1 cellular context compared by ENCODE assay signal in genomic region chr4:77154761-77155499, GRCh38.
TF ChIP-seq lines count a peak whose summit lies in the region.

No MANE protein-coding gene starts in this region.

TF ChIP-seq in HCT116, 20 proteins besides CTCF, POLR2A, EP300 and RAD21 (continued from another document):
- TF ChIP-seq, protein P1, sequence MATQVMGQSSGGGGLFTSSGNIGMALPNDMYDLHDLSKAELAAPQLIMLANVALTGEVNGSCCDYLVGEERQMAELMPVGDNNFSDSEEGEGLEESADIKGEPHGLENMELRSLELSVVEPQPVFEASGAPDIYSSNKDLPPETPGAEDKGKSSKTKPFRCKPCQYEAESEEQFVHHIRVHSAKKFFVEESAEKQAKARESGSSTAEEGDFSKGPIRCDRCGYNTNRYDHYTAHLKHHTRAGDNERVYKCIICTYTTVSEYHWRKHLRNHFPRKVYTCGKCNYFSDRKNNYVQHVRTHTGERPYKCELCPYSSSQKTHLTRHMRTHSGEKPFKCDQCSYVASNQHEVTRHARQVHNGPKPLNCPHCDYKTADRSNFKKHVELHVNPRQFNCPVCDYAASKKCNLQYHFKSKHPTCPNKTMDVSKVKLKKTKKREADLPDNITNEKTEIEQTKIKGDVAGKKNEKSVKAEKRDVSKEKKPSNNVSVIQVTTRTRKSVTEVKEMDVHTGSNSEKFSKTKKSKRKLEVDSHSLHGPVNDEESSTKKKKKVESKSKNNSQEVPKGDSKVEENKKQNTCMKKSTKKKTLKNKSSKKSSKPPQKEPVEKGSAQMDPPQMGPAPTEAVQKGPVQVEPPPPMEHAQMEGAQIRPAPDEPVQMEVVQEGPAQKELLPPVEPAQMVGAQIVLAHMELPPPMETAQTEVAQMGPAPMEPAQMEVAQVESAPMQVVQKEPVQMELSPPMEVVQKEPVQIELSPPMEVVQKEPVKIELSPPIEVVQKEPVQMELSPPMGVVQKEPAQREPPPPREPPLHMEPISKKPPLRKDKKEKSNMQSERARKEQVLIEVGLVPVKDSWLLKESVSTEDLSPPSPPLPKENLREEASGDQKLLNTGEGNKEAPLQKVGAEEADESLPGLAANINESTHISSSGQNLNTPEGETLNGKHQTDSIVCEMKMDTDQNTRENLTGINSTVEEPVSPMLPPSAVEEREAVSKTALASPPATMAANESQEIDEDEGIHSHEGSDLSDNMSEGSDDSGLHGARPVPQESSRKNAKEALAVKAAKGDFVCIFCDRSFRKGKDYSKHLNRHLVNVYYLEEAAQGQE (IDR thresholded peaks at IDR 0.05; ENCODE audit: low read depth): no peak
- TF ChIP-seq YY1 (IDR thresholded peaks at IDR 0.05; ENCODE audit: extremely low read depth, insufficient replicate concordance, low read depth, low read length): no peak
- TF ChIP-seq SRF (IDR thresholded peaks at IDR 0.05; ENCODE audit: low read depth): no peak
